In genomic region chr16:89266521-89267134, GRCh38 we compare ENCODE assay signal across 19 cellular contexts.
"Had no signal": no experiment of that assay in that cellular context is flagged by ENCODE, and none has a peak within 500 bp of the region (broad histone marks: within the 10 kb centered on the region; RNA-seq: fewer than 3 reads in every experiment).

No MANE protein-coding gene starts in this region.

- H3K27me3 Mint-ChIP-seq: activated CD4-positive, alpha-beta T cell treated with anti-CD3 and anti-CD28 coated beads, Interleukin-2, amount 10 ng/mL, durations not matched to agents 7 days and 5 days; effector memory CD8-positive, alpha-beta T cell; T-cell had no signal

- H3K4me3 ChIP-seq: ascending aorta, breast epithelium, lung, stomach, testis, upper lobe of right lung had no signal

- DNase-seq: activated CD4-positive, alpha-beta T cell treated with anti-CD3 and anti-CD28 coated beads, Interleukin-2, amount 10 ng/mL, durations not matched to agents 7 days and 5 days; activated CD8-positive, alpha-beta memory T cell treated with anti-CD3 and anti-CD28 coated beads for 24 hours; activated naive CD4-positive, alpha-beta T cell treated with Interleukin-2 at 50 U/mL for 16 hours; dermis blood vessel endothelial cell; effector memory CD8-positive, alpha-beta T cell; foreskin melanocyte; head of caudate nucleus; left colon; stimulated activated CD4-positive, alpha-beta T cell treated with anti-CD3 and anti-CD28 coated beads, Interleukin-15, amount 100 ng/mL, for 24 hours; stimulated activated CD4-positive, alpha-beta T cell treated with anti-CD3 and anti-CD28 coated beads, Interleukin-4, amount 100 ng/mL, for 1 hour; stomach; T-cell; T-helper 9 cell; testis; upper lobe of right lung had no signal

- H3K27ac ChIP-seq: ascending aorta, breast epithelium, neutrophil, stomach, testis, upper lobe of right lung had no signal

- H3K36me3 ChIP-seq: breast epithelium had no signal

- ATAC-seq: effector memory CD8-positive, alpha-beta T cell; left colon; upper lobe of right lung had no signal

- H3K9me3 ChIP-seq: neutrophil, testis, upper lobe of right lung had no signal

- H3K9me3 Mint-ChIP-seq: activated CD4-positive, alpha-beta T cell treated with anti-CD3 and anti-CD28 coated beads, Interleukin-2, amount 10 ng/mL, durations not matched to agents 7 days and 5 days; effector memory CD8-positive, alpha-beta T cell; T-cell had no signal

- H3K4me1 ChIP-seq: ascending aorta, breast epithelium, upper lobe of right lung had no signal

- H3K27me3 ChIP-seq: ascending aorta, breast epithelium, neutrophil, stomach, testis, upper lobe of right lung had no signal

- H3K27ac Mint-ChIP-seq: activated CD4-positive, alpha-beta T cell treated with anti-CD3 and anti-CD28 coated beads, Interleukin-2, amount 10 ng/mL, durations not matched to agents 7 days and 5 days; T-cell had no signal

- H3K4me3 Mint-ChIP-seq: activated CD4-positive, alpha-beta T cell treated with anti-CD3 and anti-CD28 coated beads, Interleukin-2, amount 10 ng/mL, durations not matched to agents 7 days and 5 days; effector memory CD8-positive, alpha-beta T cell; T-cell had no signal
